ENCODE assay signal across 10 cellular contexts in genomic region chr4:181692965-181693364, GRCh38.
"Had no signal": no experiment of that assay in that cellular context is flagged by ENCODE, and none has a peak within 500 bp of the region (broad histone marks: within the 10 kb centered on the region; RNA-seq: fewer than 3 reads in every experiment).

No MANE protein-coding gene starts in this region.

- H3K4me2 ChIP-seq: KMS-11 had no signal

- H3K9me3 ChIP-seq: HAP-1 had no signal

- H3K36me3 ChIP-seq: HAP-1 had no signal

- H3K27ac ChIP-seq: GM23248, HL-60, KMS-11 had no signal

- H3K9ac ChIP-seq: GM23248, KMS-11 had no signal

- H3K27ac Mint-ChIP-seq: HFFc6 had no signal

- H2AFZ ChIP-seq: GM23248 had no signal

- ATAC-seq: HCT116 had no signal

- H3K4me3 ChIP-seq: GM23248, HAP-1 had no signal

- H3K4me3 Mint-ChIP-seq: HFFc6 had no signal

- DNase-seq: GM23248, GOT3, H7, HFFc6, IMR-90, KBM-7 had no signal

- H3K9me3 Mint-ChIP-seq: HFFc6 had no signal
